Comparison of ENCODE assay signal across 1 cellular context in genomic region chr12:121811434-121812319, GRCh38.
TF ChIP-seq lines count a peak whose summit lies in the region.

No MANE protein-coding gene starts in this region.

TF ChIP-seq in H1, 55 proteins besides CTCF, POLR2A, EP300 and RAD21:
- no peak for TF ChIP-seq NRF1 (IDR thresholded peaks at IDR 0.05; ENCODE audit: low read depth, low read length)
- TF ChIP-seq, protein P1, sequence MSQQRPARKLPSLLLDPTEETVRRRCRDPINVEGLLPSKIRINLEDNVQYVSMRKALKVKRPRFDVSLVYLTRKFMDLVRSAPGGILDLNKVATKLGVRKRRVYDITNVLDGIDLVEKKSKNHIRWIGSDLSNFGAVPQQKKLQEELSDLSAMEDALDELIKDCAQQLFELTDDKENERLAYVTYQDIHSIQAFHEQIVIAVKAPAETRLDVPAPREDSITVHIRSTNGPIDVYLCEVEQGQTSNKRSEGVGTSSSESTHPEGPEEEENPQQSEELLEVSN (IDR thresholded peaks at IDR 0.05) = peak; percentile 76; the same call in 1 of the 2 replicates
- TF ChIP-seq SUZ12 (IDR thresholded peaks at IDR 0.05; ENCODE audit: low read length) = no peak
- TF ChIP-seq JUN (IDR thresholded peaks at IDR 0.05; ENCODE audit: low read depth, low read length) = no peak
- no peak for TF ChIP-seq TEAD4 (IDR thresholded peaks at IDR 0.05; ENCODE audit: low read depth, low read length)
- TF ChIP-seq KDM5A (IDR thresholded peaks at IDR 0.05; ENCODE audit: low read length) = peak; percentile 52; the same call in 1 of the 2 replicates
- TF ChIP-seq CREB1 (IDR thresholded peaks at IDR 0.05) = no peak
- TF ChIP-seq CHD1 (IDR thresholded peaks at IDR 0.05; ENCODE audit: low read depth, low read length) = no peak
- TF ChIP-seq SAP30 (IDR thresholded peaks at IDR 0.05; ENCODE audit: insufficient read depth, insufficient replicate concordance, low read length) = no peak
- TF ChIP-seq TBP (IDR thresholded peaks at IDR 0.05; ENCODE audit: low read depth, low read length) = peak; percentile 26; the same call in 1 of the 2 replicates
- TF ChIP-seq, protein P2, sequence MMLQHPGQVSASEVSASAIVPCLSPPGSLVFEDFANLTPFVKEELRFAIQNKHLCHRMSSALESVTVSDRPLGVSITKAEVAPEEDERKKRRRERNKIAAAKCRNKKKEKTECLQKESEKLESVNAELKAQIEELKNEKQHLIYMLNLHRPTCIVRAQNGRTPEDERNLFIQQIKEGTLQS (IDR thresholded peaks at IDR 0.05; ENCODE audit: insufficient read depth, low read depth, low read length) = no peak
- peak; percentile 64 for TF ChIP-seq TAF7 (optimal IDR thresholded peaks at IDR 0.05; ENCODE audit: borderline replicate concordance, low read depth, low read length)
- no peak for TF ChIP-seq KDM4A (IDR thresholded peaks at IDR 0.05; ENCODE audit: low read depth, low read length, severe bottlenecking)
- no peak for TF ChIP-seq PHF8 (conservative IDR thresholded peaks at IDR 0.05; ENCODE audit: low read depth, low read length)
- TF ChIP-seq RXRA (IDR thresholded peaks at IDR 0.05; ENCODE audit: insufficient read depth, low read depth, low read length) = no peak
- TF ChIP-seq, protein P3, sequence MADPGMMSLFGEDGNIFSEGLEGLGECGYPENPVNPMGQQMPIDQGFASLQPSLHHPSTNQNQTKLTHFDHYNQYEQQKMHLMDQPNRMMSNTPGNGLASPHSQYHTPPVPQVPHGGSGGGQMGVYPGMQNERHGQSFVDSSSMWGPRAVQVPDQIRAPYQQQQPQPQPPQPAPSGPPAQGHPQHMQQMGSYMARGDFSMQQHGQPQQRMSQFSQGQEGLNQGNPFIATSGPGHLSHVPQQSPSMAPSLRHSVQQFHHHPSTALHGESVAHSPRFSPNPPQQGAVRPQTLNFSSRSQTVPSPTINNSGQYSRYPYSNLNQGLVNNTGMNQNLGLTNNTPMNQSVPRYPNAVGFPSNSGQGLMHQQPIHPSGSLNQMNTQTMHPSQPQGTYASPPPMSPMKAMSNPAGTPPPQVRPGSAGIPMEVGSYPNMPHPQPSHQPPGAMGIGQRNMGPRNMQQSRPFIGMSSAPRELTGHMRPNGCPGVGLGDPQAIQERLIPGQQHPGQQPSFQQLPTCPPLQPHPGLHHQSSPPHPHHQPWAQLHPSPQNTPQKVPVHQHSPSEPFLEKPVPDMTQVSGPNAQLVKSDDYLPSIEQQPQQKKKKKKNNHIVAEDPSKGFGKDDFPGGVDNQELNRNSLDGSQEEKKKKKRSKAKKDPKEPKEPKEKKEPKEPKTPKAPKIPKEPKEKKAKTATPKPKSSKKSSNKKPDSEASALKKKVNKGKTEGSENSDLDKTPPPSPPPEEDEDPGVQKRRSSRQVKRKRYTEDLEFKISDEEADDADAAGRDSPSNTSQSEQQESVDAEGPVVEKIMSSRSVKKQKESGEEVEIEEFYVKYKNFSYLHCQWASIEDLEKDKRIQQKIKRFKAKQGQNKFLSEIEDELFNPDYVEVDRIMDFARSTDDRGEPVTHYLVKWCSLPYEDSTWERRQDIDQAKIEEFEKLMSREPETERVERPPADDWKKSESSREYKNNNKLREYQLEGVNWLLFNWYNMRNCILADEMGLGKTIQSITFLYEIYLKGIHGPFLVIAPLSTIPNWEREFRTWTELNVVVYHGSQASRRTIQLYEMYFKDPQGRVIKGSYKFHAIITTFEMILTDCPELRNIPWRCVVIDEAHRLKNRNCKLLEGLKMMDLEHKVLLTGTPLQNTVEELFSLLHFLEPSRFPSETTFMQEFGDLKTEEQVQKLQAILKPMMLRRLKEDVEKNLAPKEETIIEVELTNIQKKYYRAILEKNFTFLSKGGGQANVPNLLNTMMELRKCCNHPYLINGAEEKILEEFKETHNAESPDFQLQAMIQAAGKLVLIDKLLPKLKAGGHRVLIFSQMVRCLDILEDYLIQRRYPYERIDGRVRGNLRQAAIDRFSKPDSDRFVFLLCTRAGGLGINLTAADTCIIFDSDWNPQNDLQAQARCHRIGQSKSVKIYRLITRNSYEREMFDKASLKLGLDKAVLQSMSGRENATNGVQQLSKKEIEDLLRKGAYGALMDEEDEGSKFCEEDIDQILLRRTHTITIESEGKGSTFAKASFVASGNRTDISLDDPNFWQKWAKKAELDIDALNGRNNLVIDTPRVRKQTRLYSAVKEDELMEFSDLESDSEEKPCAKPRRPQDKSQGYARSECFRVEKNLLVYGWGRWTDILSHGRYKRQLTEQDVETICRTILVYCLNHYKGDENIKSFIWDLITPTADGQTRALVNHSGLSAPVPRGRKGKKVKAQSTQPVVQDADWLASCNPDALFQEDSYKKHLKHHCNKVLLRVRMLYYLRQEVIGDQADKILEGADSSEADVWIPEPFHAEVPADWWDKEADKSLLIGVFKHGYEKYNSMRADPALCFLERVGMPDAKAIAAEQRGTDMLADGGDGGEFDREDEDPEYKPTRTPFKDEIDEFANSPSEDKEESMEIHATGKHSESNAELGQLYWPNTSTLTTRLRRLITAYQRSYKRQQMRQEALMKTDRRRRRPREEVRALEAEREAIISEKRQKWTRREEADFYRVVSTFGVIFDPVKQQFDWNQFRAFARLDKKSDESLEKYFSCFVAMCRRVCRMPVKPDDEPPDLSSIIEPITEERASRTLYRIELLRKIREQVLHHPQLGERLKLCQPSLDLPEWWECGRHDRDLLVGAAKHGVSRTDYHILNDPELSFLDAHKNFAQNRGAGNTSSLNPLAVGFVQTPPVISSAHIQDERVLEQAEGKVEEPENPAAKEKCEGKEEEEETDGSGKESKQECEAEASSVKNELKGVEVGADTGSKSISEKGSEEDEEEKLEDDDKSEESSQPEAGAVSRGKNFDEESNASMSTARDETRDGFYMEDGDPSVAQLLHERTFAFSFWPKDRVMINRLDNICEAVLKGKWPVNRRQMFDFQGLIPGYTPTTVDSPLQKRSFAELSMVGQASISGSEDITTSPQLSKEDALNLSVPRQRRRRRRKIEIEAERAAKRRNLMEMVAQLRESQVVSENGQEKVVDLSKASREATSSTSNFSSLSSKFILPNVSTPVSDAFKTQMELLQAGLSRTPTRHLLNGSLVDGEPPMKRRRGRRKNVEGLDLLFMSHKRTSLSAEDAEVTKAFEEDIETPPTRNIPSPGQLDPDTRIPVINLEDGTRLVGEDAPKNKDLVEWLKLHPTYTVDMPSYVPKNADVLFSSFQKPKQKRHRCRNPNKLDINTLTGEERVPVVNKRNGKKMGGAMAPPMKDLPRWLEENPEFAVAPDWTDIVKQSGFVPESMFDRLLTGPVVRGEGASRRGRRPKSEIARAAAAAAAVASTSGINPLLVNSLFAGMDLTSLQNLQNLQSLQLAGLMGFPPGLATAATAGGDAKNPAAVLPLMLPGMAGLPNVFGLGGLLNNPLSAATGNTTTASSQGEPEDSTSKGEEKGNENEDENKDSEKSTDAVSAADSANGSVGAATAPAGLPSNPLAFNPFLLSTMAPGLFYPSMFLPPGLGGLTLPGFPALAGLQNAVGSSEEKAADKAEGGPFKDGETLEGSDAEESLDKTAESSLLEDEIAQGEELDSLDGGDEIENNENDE (IDR thresholded peaks at IDR 0.05; ENCODE audit: insufficient replicate concordance, low read length) = no peak
- TF ChIP-seq SP2 (IDR thresholded peaks at IDR 0.05; ENCODE audit: low read length) = no peak
- peak; percentile 80 for TF ChIP-seq SP1 (IDR thresholded peaks at IDR 0.05; ENCODE audit: low read depth, low read length)
- TF ChIP-seq ZNF274 (IDR thresholded peaks at IDR 0.05; ENCODE audit: borderline replicate concordance, extremely low read depth, low read length) = no peak
- no peak for TF ChIP-seq RNF2 (IDR thresholded peaks at IDR 0.05; ENCODE audit: borderline replicate concordance, low read depth, low read length, missing control alignments, poor library complexity, severe bottlenecking)
- no peak for TF ChIP-seq HDAC6 (IDR thresholded peaks at IDR 0.05; ENCODE audit: low read depth, low read length)
- TF ChIP-seq SIN3A (conservative IDR thresholded peaks at IDR 0.05 in 1 of 2, IDR thresholded peaks at IDR 0.05 in 1 of 2; ENCODE audit: low read depth in 1 of 2, low read length in 2 of 2) = peak; percentile 62 to 75; a peak in 2 of 4 replicates
- no peak for TF ChIP-seq SRF (IDR thresholded peaks at IDR 0.05; ENCODE audit: low read depth, low read length)
- 0 out of 2 replicates have a peak, but pooled peaks have one; percentile 35 for TF ChIP-seq JUND (IDR thresholded peaks at IDR 0.05; ENCODE audit: low read length)
- TF ChIP-seq RBBP5 (IDR thresholded peaks at IDR 0.05; ENCODE audit: borderline replicate concordance, low read depth, low read length) = 0 out of 2 replicates have a peak, but pooled peaks have one; percentile 15
- TF ChIP-seq ASH2L (IDR thresholded peaks at IDR 0.05; ENCODE audit: low read length) = no peak
- no peak for TF ChIP-seq NANOG (IDR thresholded peaks at IDR 0.05; ENCODE audit: insufficient read depth, low read depth, low read length, poor library complexity, severe bottlenecking)
- TF ChIP-seq CEBPB (IDR thresholded peaks at IDR 0.05; ENCODE audit: low read depth, low read length) = no peak
- no peak for TF ChIP-seq GTF2F1 (IDR thresholded peaks at IDR 0.05; ENCODE audit: borderline replicate concordance, low read depth, low read length)
- TF ChIP-seq TCF12 (IDR thresholded peaks at IDR 0.05; ENCODE audit: low read depth, low read length) = no peak
- TF ChIP-seq YY1 (IDR thresholded peaks at IDR 0.05; ENCODE audit: low read depth, low read length) = 0 out of 2 replicates have a peak, but pooled peaks have one; percentile 32
- no peak for TF ChIP-seq CBX8 (IDR thresholded peaks at IDR 0.05; ENCODE audit: borderline replicate concordance, low read depth, low read length)
- no peak for TF ChIP-seq GABPA (IDR thresholded peaks at IDR 0.05; ENCODE audit: borderline replicate concordance, insufficient read depth, low read length)
- TF ChIP-seq, protein P4, sequence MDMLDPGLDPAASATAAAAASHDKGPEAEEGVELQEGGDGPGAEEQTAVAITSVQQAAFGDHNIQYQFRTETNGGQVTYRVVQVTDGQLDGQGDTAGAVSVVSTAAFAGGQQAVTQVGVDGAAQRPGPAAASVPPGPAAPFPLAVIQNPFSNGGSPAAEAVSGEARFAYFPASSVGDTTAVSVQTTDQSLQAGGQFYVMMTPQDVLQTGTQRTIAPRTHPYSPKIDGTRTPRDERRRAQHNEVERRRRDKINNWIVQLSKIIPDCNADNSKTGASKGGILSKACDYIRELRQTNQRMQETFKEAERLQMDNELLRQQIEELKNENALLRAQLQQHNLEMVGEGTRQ (IDR thresholded peaks at IDR 0.05; ENCODE audit: low read length) = no peak; the same call in 1 of the 2 replicates
- TF ChIP-seq EZH2 (IDR thresholded peaks at IDR 0.05; ENCODE audit: low read depth, low read length, severe bottlenecking) = no peak
- no peak for TF ChIP-seq POU5F1 (IDR thresholded peaks at IDR 0.05; ENCODE audit: low read depth, low read length)
- TF ChIP-seq BRCA1 (IDR thresholded peaks at IDR 0.05; ENCODE audit: low read depth, low read length) = no peak
- 0 out of 2 replicates have a peak, but pooled peaks have one; percentile 5 for TF ChIP-seq EGR1 (IDR thresholded peaks at IDR 0.05; ENCODE audit: borderline replicate concordance, low read depth, low read length)
- peak; percentile 71; the same call in 1 of the 2 replicates for TF ChIP-seq ATF2 (IDR thresholded peaks at IDR 0.05; ENCODE audit: low read length)
- TF ChIP-seq POLR2AphosphoS5 (IDR thresholded peaks at IDR 0.05; ENCODE audit: low read depth, low read length) = no peak; the same call in 1 of the 2 replicates
- no peak for TF ChIP-seq BACH1 (IDR thresholded peaks at IDR 0.05; ENCODE audit: low read length)
- no peak for TF ChIP-seq FOSL1 (IDR thresholded peaks at IDR 0.05; ENCODE audit: insufficient read depth, low read depth, low read length)
- TF ChIP-seq HDAC2 (IDR thresholded peaks at IDR 0.05; ENCODE audit: borderline replicate concordance in 1 of 2, low read depth in 2 of 2, low read length in 2 of 2) = 0 out of 4 replicates have a peak, but pooled peaks of 1 of the 2 experiments have one; percentile 3
- TF ChIP-seq SIRT6 (IDR thresholded peaks at IDR 0.05; ENCODE audit: low read length) = no peak
- peak; percentile 63 for TF ChIP-seq TAF1 (IDR thresholded peaks at IDR 0.05; ENCODE audit: low read depth, low read length)
- no peak for TF ChIP-seq SIX5 (IDR thresholded peaks at IDR 0.05; ENCODE audit: low read depth, low read length)
- TF ChIP-seq CBX5 (IDR thresholded peaks at IDR 0.05; ENCODE audit: low read depth, low read length) = no peak
- no peak for TF ChIP-seq CTBP2 (IDR thresholded peaks at IDR 0.05; ENCODE audit: borderline replicate concordance, insufficient read depth, insufficient read length, low read length)
- no peak for TF ChIP-seq MAFK (IDR thresholded peaks at IDR 0.05; ENCODE audit: low read depth, low read length)
- TF ChIP-seq BCL11A (IDR thresholded peaks at IDR 0.05; ENCODE audit: low read depth in 2 of 2, low read length in 2 of 2) = no peak
- no peak for TF ChIP-seq RFX5 (IDR thresholded peaks at IDR 0.05; ENCODE audit: borderline replicate concordance, low read depth, low read length)
- TF ChIP-seq KDM1A (IDR thresholded peaks at IDR 0.05; ENCODE audit: borderline replicate concordance, low read length) = 0 out of 2 replicates have a peak, but pooled peaks have one; percentile 10
- peak; percentile 30; the same call in 1 of the 2 replicates for TF ChIP-seq CHD2 (IDR thresholded peaks at IDR 0.05; ENCODE audit: low read length)
- TF ChIP-seq, protein P5, sequence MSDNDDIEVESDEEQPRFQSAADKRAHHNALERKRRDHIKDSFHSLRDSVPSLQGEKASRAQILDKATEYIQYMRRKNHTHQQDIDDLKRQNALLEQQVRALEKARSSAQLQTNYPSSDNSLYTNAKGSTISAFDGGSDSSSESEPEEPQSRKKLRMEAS (IDR thresholded peaks at IDR 0.05) = peak; percentile 92
- peak; percentile 5; the same call in 1 of the 2 replicates for TF ChIP-seq SP4 (IDR thresholded peaks at IDR 0.05; ENCODE audit: low read length)
